In genomic region chr14:95231966-95232365, GRCh38 we compare ENCODE assay signal across 17 cellular contexts.
A peak's percentile ranks its signal among the peaks of the same experiment; 100 is the strongest.
DNase-seq lines count a peak whose midpoint lies in the region; ATAC-seq and TF ChIP-seq lines count a peak whose summit lies in the region.
"Had no signal": no experiment of that assay in that cellular context is flagged by ENCODE, and none has a peak within 500 bp of the region (broad histone marks: within the 10 kb centered on the region; RNA-seq: fewer than 3 reads in every experiment).

No MANE protein-coding gene starts in this region.

- no peak for ATAC-seq in activated CD8-positive, alpha-beta T cell treated with anti-CD3 and anti-CD28 coated beads for 36 hours
- ATAC-seq: Panc1 had no signal

- H3K27ac Mint-ChIP-seq in activated CD8-positive, alpha-beta T cell treated with anti-CD3 and anti-CD28 coated beads for 36 hours: no peak overlapping the region
- H3K27ac Mint-ChIP-seq: HFFc6 had no signal

- H3K9me3 Mint-ChIP-seq in activated CD8-positive, alpha-beta T cell treated with anti-CD3 and anti-CD28 coated beads for 36 hours: no peaks in the 10 kb centered on the region

- no peak for TF ChIP-seq POLR2A in transverse colon (IDR thresholded peaks at IDR 0.05)

- POLR2A ChIA-PET in activated CD8-positive, alpha-beta T cell treated with anti-CD3 and anti-CD28 coated beads for 36 hours (lab: Charles Lee): interaction anchor here (1.1 kb wide), 1 partner anchor 10 kb away, joined by 3 read pairs; no protein-coding TSS in a partner anchor

- TF ChIP-seq EP300 in transverse colon (IDR thresholded peaks at IDR 0.05; ENCODE audit: low read depth): no peak

- H3K27me3 Mint-ChIP-seq in activated CD8-positive, alpha-beta T cell treated with anti-CD3 and anti-CD28 coated beads for 36 hours: no peaks in the 10 kb centered on the region

- peak overlapping the region; percentile 34 for H3K4me3 ChIP-seq in SK-N-MC
- no peak overlapping the region for H3K4me3 ChIP-seq in epithelial cell of esophagus (ENCODE audit: low read length)
- no peak overlapping the region for H3K4me3 ChIP-seq in transverse colon

- H3K36me3 ChIP-seq in SK-N-MC (ENCODE audit: insufficient read depth, low read length) (no peaks in the 10 kb centered on the region), transverse colon (no peaks in the 10 kb centered on the region)
- H3K36me3 ChIP-seq: BE2C had no signal

- TF ChIP-seq CTCF in epithelial cell of esophagus (IDR thresholded peaks at IDR 0.05; ENCODE audit: insufficient read depth, low read depth, low read length, missing control alignments) (no peak), transverse colon (IDR thresholded peaks at IDR 0.05) (no peak)
- TF ChIP-seq CTCF in activated CD8-positive, alpha-beta T cell treated with anti-CD3 and anti-CD28 coated beads for 36 hours (IDR thresholded peaks at IDR 0.05): no peak

- no peak overlapping the region for H3K4me3 Mint-ChIP-seq in activated CD8-positive, alpha-beta T cell treated with anti-CD3 and anti-CD28 coated beads for 36 hours
- H3K4me3 Mint-ChIP-seq: HFFc6 had no signal

- CTCF ChIA-PET in activated CD8-positive, alpha-beta T cell treated with anti-CD3 and anti-CD28 coated beads for 36 hours (lab: Charles Lee): no interaction called here

- H3K36me3 Mint-ChIP-seq in activated CD8-positive, alpha-beta T cell treated with anti-CD3 and anti-CD28 coated beads for 36 hours (ENCODE audit: low read depth): no peaks in the 10 kb centered on the region

- H3K9me3 ChIP-seq in SK-N-MC (ENCODE audit: low read depth, low read length) (no peaks in the 10 kb centered on the region), transverse colon (no peaks in the 10 kb centered on the region)
- H3K9me3 ChIP-seq: BE2C had no signal

- no peaks in the 10 kb centered on the region for H3K27me3 ChIP-seq in transverse colon
- H3K27me3 ChIP-seq: BE2C had no signal

- DNase-seq in SK-N-MC (ENCODE audit: low read depth, low spot score) (no peak), epithelial cell of esophagus (ENCODE audit: low read depth) (peak; percentile 21), mucosa of gallbladder (ENCODE audit: low spot score) (peak; percentile 30), transverse colon (peak; percentile 56), COR-L47 (lab: John Stamatoyannopoulos, UW) (no peak)
- DNase-seq in activated naive CD4-positive, alpha-beta T cell treated with anti-CD3 and anti-CD28 coated beads, Interleukin-2, amount 50 U/mL, for 16 hours: no peak
- DNase-seq in activated CD8-positive, alpha-beta T cell treated with anti-CD3 and anti-CD28 coated beads for 36 hours: no peak
- DNase-seq: BE2C, DMS 273 treated with DMSO at 0.1 percent for 48 hours, HFFc6, KBM-7, NCI-H1105, NCI-H187, NCI-H446, NCI-H774, SHP77 had no signal

- H3K4me1 ChIP-seq in transverse colon: peaks cover 18 to 53% (median 33%) of the 10 kb centered on the region in 4 donors

- H3K4me1 Mint-ChIP-seq in activated CD8-positive, alpha-beta T cell treated with anti-CD3 and anti-CD28 coated beads for 36 hours (ENCODE audit: low read depth): no peaks in the 10 kb centered on the region

- H3K27ac ChIP-seq in SK-N-MC: 0 out of 2 replicates have a peak overlapping the region, but pooled peaks have one; percentile 8
- H3K27ac ChIP-seq in transverse colon: peak overlapping the region; percentile 60 to 81 (median 74)

- H3K9ac ChIP-seq in SK-N-MC (ENCODE audit: insufficient read length): no peak overlapping the region

- in situ Hi-C loops in transverse colon (cut with MboI; ENCODE audit: low pct_ligation_motif_present in 1 of 4, low pct_unique_long_range_greater_than_20kb in 1 of 4, low sequenced_read_pairs in 3 of 4): no loop called here

- intact Hi-C loops in transverse colon (cut with DNase I; ENCODE audit: low total_unique reads): no loop called here
- intact Hi-C loops in activated CD8-positive, alpha-beta T cell treated with anti-CD3 and anti-CD28 coated beads for 36 hours (cut with micrococcal nuclease): no loop called here

- WGBS in transverse colon (ENCODE audit: low coverage in 1 of 2), 2 donors: 40% methylated on average over 8 of the region's 8 CpGs; no CpG with 5 or more reads in 1 of the 2 donors

Comparison
In these comparisons a context has a peak if more than half of its experiments do, and no peak if none do; other contexts are left out.
1. DNase-seq: peak in epithelial cell of esophagus (single experiment), mucosa of gallbladder (single experiment) and transverse colon (single experiment); none in SK-N-MC (single experiment), activated naive CD4-positive, alpha-beta T cell treated with anti-CD3 and anti-CD28 coated beads, Interleukin-2, amount 50 U/mL, for 16 hours (single experiment), activated CD8-positive, alpha-beta T cell treated with anti-CD3 and anti-CD28 coated beads for 36 hours (single experiment) and COR-L47 (single experiment).